8 cellular contexts compared by ENCODE assay signal in the genomic region with DNA sequence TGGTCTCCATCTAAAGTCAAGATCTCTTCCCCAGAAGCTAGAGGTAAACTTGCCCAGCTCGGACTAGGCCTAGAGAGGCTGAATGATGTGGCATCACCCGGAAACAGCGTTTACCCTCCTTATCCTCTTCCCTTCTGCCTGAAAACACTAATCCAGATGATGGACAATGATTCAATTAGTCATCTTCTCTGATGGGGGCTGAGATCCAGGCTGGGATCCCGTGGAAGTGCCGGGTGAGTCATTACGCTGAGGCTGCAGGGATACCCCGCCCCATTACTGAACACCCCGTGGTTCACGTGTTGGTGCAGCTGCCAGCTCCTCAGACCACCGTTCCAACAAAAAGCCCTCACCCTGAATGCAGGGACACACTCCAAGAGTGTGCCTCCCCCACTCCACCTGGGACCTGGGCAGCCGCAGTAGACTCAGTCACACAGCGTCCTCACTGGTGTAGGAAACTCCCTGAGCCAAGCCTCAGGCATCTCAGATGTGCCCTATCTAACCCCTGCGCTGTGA. TPM values are rescaled to one million over a fixed set of nuclear protein-coding genes. Genes with fewer than 3 reads are reported as not detected.
DNase-seq lines count a peak whose midpoint lies in the region; ATAC-seq, FAIRE-seq and TF ChIP-seq lines count a peak whose summit lies in the region.

No MANE protein-coding gene starts in this region.

- H2BK20ac ChIP-seq in H9 (ENCODE audit: low read depth, low read length, poor library complexity, severe bottlenecking): no peak overlapping the region

- no peaks in the 10 kb centered on the region for H3K9me3 Mint-ChIP-seq in H9

- ATAC-seq in A549: peak; percentile 44
- no peak for ATAC-seq in GM19455 (IDR thresholded peaks at IDR 0.05; ENCODE audit: unreplicated experiment)

- CTCF ChIA-PET in A549 (lab: Yijun Ruan, JAX): interaction anchor here (0.6 to 18.2 kb wide), 40 partner anchors 11 to 411 kb away, joined by 3 to 471 read pairs (median 8); a partner anchor contains a TSS

- H3K27me3 ChIP-seq in H9 (ENCODE audit: insufficient read depth, low read length) (no peaks in the 10 kb centered on the region; the same call in 1 of the 2 replicates), WERI-Rb-1 (ENCODE audit: insufficient read depth, low read depth, severe bottlenecking) (no peaks in the 10 kb centered on the region), esophagus squamous epithelium (no peaks in the 10 kb centered on the region), neutrophil (no peaks in the 10 kb centered on the region)

- H3T11ph ChIP-seq in H9 (ENCODE audit: low read length): no peak overlapping the region

- H3K4me3 Mint-ChIP-seq in H9: peak overlapping the region in 1 of 2 experiments; percentile 72; a peak in 2 of 5 replicates

- H4K91ac ChIP-seq in H9 (ENCODE audit: insufficient read length, low read depth, low read length): no peak overlapping the region

- no peak for FAIRE-seq in A549 (lab: Jason Lieb, UNC)

- H3K23ac ChIP-seq in H9 (ENCODE audit: insufficient read length, low read depth, low read length): no peak overlapping the region

- peak overlapping the region; percentile 97 for H3K4me2 ChIP-seq in A549
- peak overlapping the region; percentile 14 for H3K4me2 ChIP-seq in H9 (ENCODE audit: insufficient read depth, insufficient read length, low read length)

- no peak overlapping the region for H2BK120ac ChIP-seq in H9 (ENCODE audit: low read depth, low read length, poor library complexity, severe bottlenecking)

- TF ChIP-seq CTCF in A549 (IDR thresholded peaks at IDR 0.05) (no peak), H9 (conservative IDR thresholded peaks at IDR 0.05) (no peak), WERI-Rb-1 (IDR thresholded peaks at IDR 0.05; ENCODE audit: low read depth, low read length) (no peak), esophagus squamous epithelium (IDR thresholded peaks at IDR 0.05) (no peak), neutrophil (IDR thresholded peaks at IDR 0.05) (no peak)

- H2AK5ac ChIP-seq in H9 (ENCODE audit: insufficient read length, low read length): no peak overlapping the region

- POLR2A ChIA-PET in A549 (lab: Yijun Ruan, JAX): interaction anchor here (1.0 to 7.0 kb wide), 9 partner anchors 12 to 457 kb away, joined by 3 to 114 read pairs (median 5); a partner anchor contains a TSS

- no peaks in the 10 kb centered on the region for H4K20me1 ChIP-seq in H9 (ENCODE audit: control insufficient read depth, insufficient read depth, insufficient read length)

- H3K27ac ChIP-seq in A549 (peak overlapping the region; percentile 98 to 100), H9 (ENCODE audit: insufficient read length, low read depth, low read length) (no peak overlapping the region), WERI-Rb-1 (peak overlapping the region; percentile 81), esophagus squamous epithelium (peak overlapping the region; percentile 99 to 100 (median 100)), neutrophil (peak overlapping the region; percentile 92)

- no peak overlapping the region for H2BK12ac ChIP-seq in H9 (ENCODE audit: insufficient read length, low read depth, low read length)

- H4K8ac ChIP-seq in H9 (replicated peaks; ENCODE audit: insufficient read length, low read depth, low read length): no peak overlapping the region

- WGBS in A549 (ENCODE audit: missing lambda C conversion rate): 2% methylated on average over 12 of the region's 13 CpGs
- no CpG with 5 or more reads among the region's 13 CpGs for WGBS in H9 (ENCODE audit: extremely low coverage, insufficient read length, low lambda C conversion rate)
- WGBS in esophagus squamous epithelium, 2 donors: 4 to 22% methylated on average over 4 to 7 of the region's 13 CpGs

- peaks cover 35% of the 10 kb centered on the region for H3K4me1 ChIP-seq in A549
- H3K4me1 ChIP-seq in H9 (ENCODE audit: insufficient read depth, low read length): peaks cover 7% of the 10 kb centered on the region; the same call in 1 of the 2 replicates
- H3K4me1 ChIP-seq in esophagus squamous epithelium: peaks cover 40 to 75% (median 60%) of the 10 kb centered on the region in 3 donors
- H3K4me1 ChIP-seq in neutrophil (ENCODE audit: control insufficient read depth in 1 of 2, insufficient read depth in 1 of 2, low read depth in 1 of 2, low read length in 1 of 2): peaks cover 56 to 71% of the 10 kb centered on the region in 2 experiments

- H3K27ac Mint-ChIP-seq in H9: no peak overlapping the region; a peak in 1 of 7 replicates

- H2AFZ ChIP-seq in H9 (ENCODE audit: low read length): no peak overlapping the region

- no peak overlapping the region for H4K5ac ChIP-seq in H9 (ENCODE audit: insufficient read length, low read depth, low read length)

- H2BK5ac ChIP-seq in H9 (ENCODE audit: insufficient read length, low read length): no peak overlapping the region

- peak in 1 of 2 experiments; percentile 28; a peak in 2 of 5 replicates for TF ChIP-seq EP300 in A549 (IDR thresholded peaks at IDR 0.05)

- H3K4me1 Mint-ChIP-seq in H9: peaks cover 34 to 42% of the 10 kb centered on the region in 2 experiments

- H3K9me3 ChIP-seq in A549: no peaks in the 10 kb centered on the region
- H3K9me3 ChIP-seq in H9 (ENCODE audit: control insufficient read depth, low read depth, low read length): no peaks in the 10 kb centered on the region
- no peaks in the 10 kb centered on the region for H3K9me3 ChIP-seq in WERI-Rb-1 (ENCODE audit: severe bottlenecking)
- H3K9me3 ChIP-seq in esophagus squamous epithelium: no peaks in the 10 kb centered on the region
- no peaks in the 10 kb centered on the region for H3K9me3 ChIP-seq in neutrophil

- peak; percentile 82 to 87 for DNase-seq in A549 (ENCODE audit: low read depth in 1 of 2, low spot score in 1 of 2)
- no peak for DNase-seq in H9
- DNase-seq in WERI-Rb-1: peak; percentile 85
- DNase-seq in esophagus squamous epithelium (lab: John Stamatoyannopoulos, UW): no peak
- DNase-seq in NCI-H1092 treated with DMSO at 0.1 percent for 48 hours (lab: John Stamatoyannopoulos, UW): no peak
- DNase-seq in NCI-H187 treated with DMSO at 0.1 percent for 48 hours (lab: John Stamatoyannopoulos, UW): no peak

- H3K18ac ChIP-seq in H9 (ENCODE audit: insufficient read length, low read depth, low read length): no peak overlapping the region

- intact Hi-C loops in esophagus squamous epithelium (cut with DNase I): loop anchor here (2.0 kb wide), 1 partner anchor 35 kb away; no protein-coding TSS in a partner anchor

- H3K27me3 Mint-ChIP-seq in H9 (ENCODE audit: low read depth): no peaks in the 10 kb centered on the region; the same call in 1 of the 2 replicates

- H3K23me2 ChIP-seq in H9 (ENCODE audit: insufficient read length, low read depth, low read length, poor library complexity, severe bottlenecking): no peaks in the 10 kb centered on the region

- H3K9ac ChIP-seq in H9 (ENCODE audit: extremely low read depth, insufficient read length, low read length): no peak overlapping the region

- H3K36me3 Mint-ChIP-seq in H9 (ENCODE audit: insufficient read depth in 1 of 3, low read depth in 3 of 3): no peaks in the 10 kb centered on the region

- H3K79me2 ChIP-seq in H9 (ENCODE audit: insufficient read depth, low read length): no peaks in the 10 kb centered on the region

- no peaks in the 10 kb centered on the region for H3K79me1 ChIP-seq in H9 (ENCODE audit: insufficient read depth, low read depth, low read length, poor library complexity, severe bottlenecking)

- TF ChIP-seq POLR2A in A549 (IDR thresholded peaks at IDR 0.05; ENCODE audit: low read length): peak; percentile 20
- TF ChIP-seq POLR2A in esophagus squamous epithelium (IDR thresholded peaks at IDR 0.05): peak in 1 of 4 donors; percentile 15

- TF ChIP-seq RAD21 in A549 (conservative IDR thresholded peaks at IDR 0.05 in 1 of 2, IDR thresholded peaks at IDR 0.05 in 1 of 2): no peak

- H2BK15ac ChIP-seq in H9 (ENCODE audit: low read depth, low read length): no peak overlapping the region

- no peak overlapping the region for H3K56ac ChIP-seq in H9 (ENCODE audit: insufficient read length, low read depth, low read length)

- H3K4ac ChIP-seq in H9 (ENCODE audit: low read depth, low read length): no peak overlapping the region

- H3K14ac ChIP-seq in H9 (ENCODE audit: insufficient read depth, low read length): no peak overlapping the region

- peak overlapping the region; percentile 68 for H3K4me3 ChIP-seq in A549
- H3K4me3 ChIP-seq in WERI-Rb-1 (ENCODE audit: low read depth, low read length): peak overlapping the region; percentile 21
- H3K4me3 ChIP-seq in esophagus squamous epithelium: peak overlapping the region; percentile 55 to 91 (median 76)
- H3K4me3 ChIP-seq in neutrophil (ENCODE audit: low read depth in 1 of 2, low read length in 1 of 2): peak overlapping the region; percentile 75 to 91

- H3K36me3 ChIP-seq in WERI-Rb-1: no peaks in the 10 kb centered on the region
- H3K36me3 ChIP-seq in esophagus squamous epithelium: no peaks in the 10 kb centered on the region
- peaks cover 14% of the 10 kb centered on the region for H3K36me3 ChIP-seq in neutrophil

RNA-seq across cellular contexts. Expression of a gene that starts 2.0 kb away (rescaled TPM):
- polyA plus RNA-seq in A549 (2011; rRNA removed) (898 and 1,226 TPM in 2 replicates), A549 (2017; fragmentation: RNase III; extraction: RNeasy Plus Mini Kit Qiagen cat#74134 plus additional on column Dnase treatment) (2,810 to 4,567 TPM (median 3,552 TPM) in 3 replicates)
- 1,879 and 1,929 TPM in 2 replicates for polyA plus RNA-seq in A549 (2012; cell fraction: cytosol; rRNA removed)
- 562 and 1,121 TPM in 2 replicates for polyA plus RNA-seq in A549 (2012; cell fraction: nucleus; rRNA removed)
- 472 and 476 TPM in 2 replicates for polyA minus RNA-seq in A549 (2011; rRNA and poly(A)+ RNA removed)
- total RNA-seq in H9 (2021) (not detected in 2 replicates), esophagus squamous epithelium (100 to 1,000 TPM; 270 to 943 (median 394) TPM)

RNA-seq across cellular contexts. Expression of a gene that starts 7.0 kb away (rescaled TPM):
- 0.48 and 0.68 TPM in 2 replicates for polyA plus RNA-seq in A549 (2011; rRNA removed)
- polyA plus RNA-seq in A549 (2012; cell fraction: cytosol; rRNA removed): 0.52 and 1.1 TPM in 2 replicates
- polyA plus RNA-seq in A549 (2012; cell fraction: nucleus; rRNA removed): 0.92 and 1.3 TPM in 2 replicates
- 0.17 to 0.57 TPM (median 0.45 TPM) in 3 replicates for polyA plus RNA-seq in A549 (2017; fragmentation: RNase III; extraction: RNeasy Plus Mini Kit Qiagen cat#74134 plus additional on column Dnase treatment)
- not detected in 2 replicates for polyA minus RNA-seq in A549 (2011; rRNA and poly(A)+ RNA removed)
- not detected in 2 replicates for total RNA-seq in H9 (2021)
- total RNA-seq in esophagus squamous epithelium: not detected

RNA-seq across cellular contexts. Expression of a gene that starts 11.9 kb away (rescaled TPM):
- polyA plus RNA-seq in A549 (2011; rRNA removed) (590 and 814 TPM in 2 replicates), A549 (2017; fragmentation: RNase III; extraction: RNeasy Plus Mini Kit Qiagen cat#74134 plus additional on column Dnase treatment) (2,180 to 3,189 TPM (median 2,584 TPM) in 3 replicates)
- polyA plus RNA-seq in A549 (2012; cell fraction: cytosol; rRNA removed): 813 and 885 TPM in 2 replicates
- polyA plus RNA-seq in A549 (2012; cell fraction: nucleus; rRNA removed): 347 and 601 TPM in 2 replicates
- polyA minus RNA-seq in A549 (2011; rRNA and poly(A)+ RNA removed): 170 and 175 TPM in 2 replicates
- total RNA-seq in H9 (2021) (9.0 and 9.3 TPM in 2 replicates), esophagus squamous epithelium (100 to 1,000 TPM in 2 of 4 donors, 10 to 100 TPM in 2; 58.6 to 205 (median 122) TPM)

RNA-seq across cellular contexts. Expression of a gene that starts 15.3 kb away (rescaled TPM):
- polyA plus RNA-seq in A549 (2011; rRNA removed): 25.0 and 25.4 TPM in 2 replicates
- 73.2 and 85.8 TPM in 2 replicates for polyA plus RNA-seq in A549 (2012; cell fraction: cytosol; rRNA removed)
- 64.8 and 72.8 TPM in 2 replicates for polyA plus RNA-seq in A549 (2012; cell fraction: nucleus; rRNA removed)
- 71.1 to 88.9 TPM (median 74.0 TPM) in 3 replicates for polyA plus RNA-seq in A549 (2017; fragmentation: RNase III; extraction: RNeasy Plus Mini Kit Qiagen cat#74134 plus additional on column Dnase treatment)
- 16.9 and 18.6 TPM in 2 replicates for polyA minus RNA-seq in A549 (2011; rRNA and poly(A)+ RNA removed)
- total RNA-seq in H9 (2021): not detected in 2 replicates
- 10 to 100 TPM in 1 of 4 donors, 1 to 10 TPM in 3; 1.2 to 16.5 (median 9.2) TPM for total RNA-seq in esophagus squamous epithelium

RNA-seq across cellular contexts. Expression of a gene that starts 31.9 kb away (rescaled TPM):
- 5.1 and 6.0 TPM in 2 replicates for polyA plus RNA-seq in A549 (2011; rRNA removed)
- 7.8 and 10.9 TPM in 2 replicates for polyA plus RNA-seq in A549 (2012; cell fraction: cytosol; rRNA removed)
- polyA plus RNA-seq in A549 (2012; cell fraction: nucleus; rRNA removed): 5.6 and 8.3 TPM in 2 replicates
- polyA plus RNA-seq in A549 (2017; fragmentation: RNase III; extraction: RNeasy Plus Mini Kit Qiagen cat#74134 plus additional on column Dnase treatment): 13.4 to 19.5 TPM (median 15.9 TPM) in 3 replicates
- polyA minus RNA-seq in A549 (2011; rRNA and poly(A)+ RNA removed): 1.5 and 2.8 TPM in 2 replicates
- total RNA-seq in H9 (2021): 0.57 and 0.92 TPM in 2 replicates
- total RNA-seq in esophagus squamous epithelium: 1,000 to 10,000 TPM in 3 of 4 donors, 100 to 1,000 TPM in 1; 949 to 3,544 (median 1,180) TPM

Comparison
In these comparisons a context has a peak if more than half of its experiments do, and no peak if none do; other contexts are left out.
1. DNase-seq: peak in A549 (2 of 2) and WERI-Rb-1 (single experiment); none in H9 (single experiment), esophagus squamous epithelium (single experiment), NCI-H1092 treated with DMSO at 0.1 percent for 48 hours (single experiment) and NCI-H187 treated with DMSO at 0.1 percent for 48 hours (single experiment).
2. H3K4me3 ChIP-seq: peak in every context shown above with its lines; median percentile 83 in neutrophil; 76 in esophagus squamous epithelium; 68 in A549; 21 in WERI-Rb-1.
3. RNA of a gene that starts 2.0 kb away (total RNA-seq): 270 to 943 TPM in esophagus squamous epithelium; not detected in H9; every median in the first group is over 100 times any median in the second.